Comparison of ENCODE assay signal across 29 cellular contexts in genomic region chr12:13478650-13479181, GRCh38.
DNase-seq lines count a peak whose midpoint lies in the region; ATAC-seq, FAIRE-seq and TF ChIP-seq lines count a peak whose summit lies in the region.
"Had no signal": no experiment of that assay in that cellular context is flagged by ENCODE, and none has a peak within 500 bp of the region (broad histone marks: within the 10 kb centered on the region; RNA-seq: fewer than 3 reads in every experiment).

No MANE protein-coding gene starts in this region.

- H3K9me1 ChIP-seq in K562 (ENCODE audit: control insufficient read depth, insufficient read depth, low read length): no peaks in the 10 kb centered on the region

- H3K36me3 ChIP-seq in K562 (ENCODE audit: control insufficient read depth, insufficient read depth, low read length): no peaks in the 10 kb centered on the region
- no peaks in the 10 kb centered on the region for H3K36me3 ChIP-seq in trophoblast cell (ENCODE audit: control insufficient read depth in 1 of 2, insufficient read depth in 2 of 2, low read length in 2 of 2)
- H3K36me3 ChIP-seq: BE2C, BLaER1 had no signal

- H4K12ac ChIP-seq in trophoblast cell (ENCODE audit: low read depth, low read length): no peak overlapping the region

- POLR2A ChIA-PET in HEK293T (lab: Yijun Ruan, JAX): no interaction called here
- POLR2A ChIA-PET in K562 (lab: Yijun Ruan, JAX): interaction anchor here (0.6 kb wide), 1 partner anchor 101 kb away, joined by 3 read pairs; no protein-coding TSS in a partner anchor

- H2AK5ac ChIP-seq in H9 (ENCODE audit: insufficient read length, low read length) (no peak overlapping the region), trophoblast cell (ENCODE audit: low read length) (no peak overlapping the region)

- intact Hi-C loops in K562 (cut with micrococcal nuclease): no loop called here

- H3K56ac ChIP-seq in H9 (ENCODE audit: insufficient read length, low read depth, low read length): peak overlapping the region; percentile 45

- no peak for ATAC-seq in K562
- no peak for ATAC-seq in HG02678 (IDR thresholded peaks at IDR 0.05; ENCODE audit: unreplicated experiment)
- ATAC-seq: GM12878 had no signal

- no peak for TF ChIP-seq RAD21 in K562 (CRISPR knock-in tag; conservative IDR thresholded peaks at IDR 0.05 in 1 of 2, IDR thresholded peaks at IDR 0.05 in 1 of 2)

- H3K14ac ChIP-seq in H9 (ENCODE audit: insufficient read depth, low read length) (no peak overlapping the region), trophoblast cell (ENCODE audit: low read length) (no peak overlapping the region)

- H4K20me1 ChIP-seq in H9 (ENCODE audit: control insufficient read depth, insufficient read depth, insufficient read length) (no peaks in the 10 kb centered on the region), K562 (replicated peaks; ENCODE audit: control insufficient read depth, insufficient read depth, low read length) (no peaks in the 10 kb centered on the region)
- H4K20me1 ChIP-seq: BLaER1 had no signal

- no peak overlapping the region for H4K5ac ChIP-seq in H9 (ENCODE audit: insufficient read length, low read depth, low read length)

- no peak overlapping the region for H3K4me3 Mint-ChIP-seq in H9
- H3K4me3 Mint-ChIP-seq: CD14-positive monocyte; CD4-positive, alpha-beta memory T cell; CD4-positive, CD25-positive, alpha-beta regulatory T cell; CD8-positive, alpha-beta memory T cell had no signal

- DNase-seq in H9: no peak
- DNase-seq in HEK293T (ENCODE audit: extremely low spot score): no peak
- DNase-seq in K562 (ENCODE audit: extremely low read depth in 1 of 4, low spot score in 3 of 4): no peak
- no peak for DNase-seq in trophoblast cell
- DNase-seq in occipital lobe (lab: John Stamatoyannopoulos, UW): no peak
- no peak for DNase-seq in activated gamma-delta T cell treated with Interleukin-2 at 50 U/mL for 16 hours
- no peak for DNase-seq in NCI-H526 treated with DMSO at 0.1 percent for 48 hours (lab: John Stamatoyannopoulos, UW)
- DNase-seq: 8988T; ACHN; BE2C; C1 segment of cervical spinal cord; CD4-positive, alpha-beta memory T cell; CD4-positive, CD25-positive, alpha-beta regulatory T cell; CD8-positive, alpha-beta memory T cell; COR-L47; DMS 273 treated with DMSO at 0.1 percent for 48 hours; DMS153; DMS53; DMS79; DND-41; EL; GDM1 had no signal

- no peaks in the 10 kb centered on the region for H3K23me2 ChIP-seq in H9 (ENCODE audit: insufficient read length, low read depth, low read length, poor library complexity, severe bottlenecking)

- H2AFZ ChIP-seq in H9 (ENCODE audit: low read length): no peak overlapping the region
- no peak overlapping the region for H2AFZ ChIP-seq in K562 (ENCODE audit: low read depth, low read length)
- H2AFZ ChIP-seq in trophoblast cell (ENCODE audit: insufficient read depth, low read length, poor library complexity): no peak overlapping the region

- no peak for TF ChIP-seq POLR2A in K562 (conservative IDR thresholded peaks at IDR 0.05)

- H3K23ac ChIP-seq in H9 (ENCODE audit: insufficient read length, low read depth, low read length): no peak overlapping the region
- H3K23ac ChIP-seq in trophoblast cell (ENCODE audit: low read length): peak overlapping the region; percentile 17

- H3K4me2 ChIP-seq in H9 (ENCODE audit: insufficient read depth, insufficient read length, low read length): no peak overlapping the region
- H3K4me2 ChIP-seq in K562 (ENCODE audit: insufficient read depth, low read length): no peak overlapping the region
- H3K4me2 ChIP-seq in trophoblast cell (ENCODE audit: low read length): no peak overlapping the region
- H3K4me2 ChIP-seq: BLaER1 had no signal

- no peaks in the 10 kb centered on the region for H3K79me1 ChIP-seq in H9 (ENCODE audit: insufficient read depth, low read depth, low read length, poor library complexity, severe bottlenecking)
- H3K79me1 ChIP-seq in trophoblast cell (ENCODE audit: low read length): no peaks in the 10 kb centered on the region

- CTCF ChIA-PET in HEK293T (lab: Yijun Ruan, JAX) (interaction anchor here (1.2 kb wide), 1 partner anchor 56 kb away, joined by 4 read pairs; no protein-coding TSS in a partner anchor), K562 (lab: Yijun Ruan, JAX; ENCODE audit: low intra/inter-chr PET ratio) (no interaction called here)

- no peaks in the 10 kb centered on the region for H3K4me1 Mint-ChIP-seq in H9
- H3K4me1 Mint-ChIP-seq: CD14-positive monocyte; CD4-positive, alpha-beta memory T cell; CD4-positive, CD25-positive, alpha-beta regulatory T cell; CD8-positive, alpha-beta memory T cell had no signal

- no peak overlapping the region for H3K4me3 ChIP-seq in K562
- no peak overlapping the region for H3K4me3 ChIP-seq in trophoblast cell (ENCODE audit: low read depth, low read length)
- H3K4me3 ChIP-seq: BLaER1, GM12878 had no signal

- in situ Hi-C loops in K562 (cut with MboI): no loop called here

- H4K91ac ChIP-seq in H9 (ENCODE audit: insufficient read length, low read depth, low read length) (no peak overlapping the region), trophoblast cell (ENCODE audit: low read depth, low read length) (no peak overlapping the region)

- H3K27ac Mint-ChIP-seq in H9: no peak overlapping the region
- H3K27ac Mint-ChIP-seq: CD14-positive monocyte; CD4-positive, alpha-beta memory T cell; CD4-positive, CD25-positive, alpha-beta regulatory T cell; CD8-positive, alpha-beta memory T cell had no signal

- H3K9ac ChIP-seq in H9 (ENCODE audit: extremely low read depth, insufficient read length, low read length): no peak overlapping the region
- H3K9ac ChIP-seq in K562 (ENCODE audit: insufficient read depth in 1 of 2, low read depth in 2 of 2, low read length in 2 of 2): no peak overlapping the region
- peak overlapping the region; percentile 19 for H3K9ac ChIP-seq in trophoblast cell (ENCODE audit: low read length)
- H3K9ac ChIP-seq: BLaER1 had no signal

- H3K9me3 Mint-ChIP-seq in H9: no peaks in the 10 kb centered on the region

- WGBS in H9 (ENCODE audit: extremely low coverage, insufficient read length, low lambda C conversion rate): no CpG with 5 or more reads among the region's 6 CpGs
- 0% methylated on average over 6 of the region's 6 CpGs for WGBS in K562 (ENCODE audit: insufficient coverage, low coverage, missing lambda C conversion rate)
- WGBS in trophoblast cell (ENCODE audit: extremely low coverage, insufficient coverage, insufficient read length): no CpG with 5 or more reads among the region's 6 CpGs

- H3K27ac ChIP-seq in H9 (ENCODE audit: insufficient read length, low read depth, low read length) (no peak overlapping the region), K562 (ENCODE audit: extremely low read depth, low read depth, low read length) (no peak overlapping the region), trophoblast cell (ENCODE audit: low read depth, low read length) (no peak overlapping the region)
- H3K27ac ChIP-seq: BLaER1 had no signal

- FAIRE-seq in K562 (lab: Jason Lieb, UNC): no peak
- FAIRE-seq: A204.1, GM12878, GM12892, GM18507 had no signal

- no peak overlapping the region for H3K4ac ChIP-seq in H9 (ENCODE audit: low read depth, low read length)
- H3K4ac ChIP-seq in trophoblast cell (ENCODE audit: low read depth, low read length): no peak overlapping the region

- H2BK15ac ChIP-seq in H9 (ENCODE audit: low read depth, low read length): no peak overlapping the region

- H2BK120ac ChIP-seq in H9 (ENCODE audit: low read depth, low read length, poor library complexity, severe bottlenecking) (no peak overlapping the region), trophoblast cell (ENCODE audit: insufficient read depth, low read length, poor library complexity) (no peak overlapping the region)

- no peak for TF ChIP-seq EP300 in K562 (IDR thresholded peaks at IDR 0.05; ENCODE audit: low read length)

- no peaks in the 10 kb centered on the region for H3K4me1 ChIP-seq in H9 (ENCODE audit: insufficient read depth, low read length)
- no peaks in the 10 kb centered on the region for H3K4me1 ChIP-seq in K562 (replicated peaks in 1 of 2; ENCODE audit: control insufficient read depth in 2 of 2, insufficient read depth in 2 of 2, low read length in 2 of 2)
- no peaks in the 10 kb centered on the region for H3K4me1 ChIP-seq in trophoblast cell (ENCODE audit: control insufficient read depth in 1 of 2, insufficient read depth in 2 of 2, low read length in 2 of 2)
- H3K4me1 ChIP-seq: BLaER1 had no signal

- H4K8ac ChIP-seq in H9 (replicated peaks; ENCODE audit: insufficient read length, low read depth, low read length) (no peak overlapping the region), trophoblast cell (ENCODE audit: low read depth, low read length) (no peak overlapping the region)

- H3K18ac ChIP-seq in H9 (ENCODE audit: insufficient read length, low read depth, low read length) (no peak overlapping the region), trophoblast cell (ENCODE audit: low read length) (no peak overlapping the region)

- no peak for TF ChIP-seq CTCF in H9 (conservative IDR thresholded peaks at IDR 0.05)
- no peak for TF ChIP-seq CTCF in K562 (IDR thresholded peaks at IDR 0.05 in 2 of 3, conservative IDR thresholded peaks at IDR 0.05 in 1 of 3; ENCODE audit: insufficient read depth in 2 of 3, low read depth in 1 of 3, low read length in 3 of 3)

- no peak overlapping the region for H2BK20ac ChIP-seq in H9 (ENCODE audit: low read depth, low read length, poor library complexity, severe bottlenecking)

- H2BK12ac ChIP-seq in H9 (ENCODE audit: insufficient read length, low read depth, low read length) (no peak overlapping the region), trophoblast cell (ENCODE audit: low read length) (no peak overlapping the region)

- H3T11ph ChIP-seq in H9 (ENCODE audit: low read length): no peak overlapping the region

- no peaks in the 10 kb centered on the region for H3K9me3 ChIP-seq in H9 (ENCODE audit: control insufficient read depth, low read depth, low read length)
- no peaks in the 10 kb centered on the region for H3K9me3 ChIP-seq in K562 (replicated peaks; ENCODE audit: control insufficient read depth, insufficient read depth, low read depth, low read length)
- no peaks in the 10 kb centered on the region for H3K9me3 ChIP-seq in trophoblast cell (ENCODE audit: insufficient read depth, low read depth, low read length)
- H3K9me3 ChIP-seq: BE2C, BLaER1 had no signal

- H2BK5ac ChIP-seq in H9 (ENCODE audit: insufficient read length, low read length) (no peak overlapping the region), trophoblast cell (ENCODE audit: low read depth, low read length, poor library complexity) (no peak overlapping the region)

- H3K79me2 ChIP-seq in H9 (ENCODE audit: insufficient read depth, low read length) (no peaks in the 10 kb centered on the region), K562 (ENCODE audit: control insufficient read depth, insufficient read depth, low read length) (no peaks in the 10 kb centered on the region), trophoblast cell (ENCODE audit: control insufficient read depth, insufficient read depth, low read length, poor library complexity) (no peaks in the 10 kb centered on the region)

- no peaks in the 10 kb centered on the region for H3K36me3 Mint-ChIP-seq in H9 (ENCODE audit: insufficient read depth in 1 of 3, low read depth in 3 of 3)
- H3K36me3 Mint-ChIP-seq: CD14-positive monocyte; CD4-positive, alpha-beta memory T cell; CD4-positive, CD25-positive, alpha-beta regulatory T cell; CD8-positive, alpha-beta memory T cell had no signal

- H3K27me3 ChIP-seq in H9 (ENCODE audit: insufficient read depth, low read length): no peaks in the 10 kb centered on the region
- H3K27me3 ChIP-seq in K562 (ENCODE audit: control insufficient read depth in 2 of 2, insufficient read depth in 2 of 2, low read length in 2 of 2): no peaks in the 10 kb centered on the region
- H3K27me3 ChIP-seq in trophoblast cell (ENCODE audit: insufficient read depth, low read length): no peaks in the 10 kb centered on the region
- H3K27me3 ChIP-seq: BLaER1 had no signal

- H3K27me3 Mint-ChIP-seq in H9 (ENCODE audit: low read depth): no peaks in the 10 kb centered on the region; the same call in 1 of the 2 replicates

- no TSS peak for BruUV-seq in K562 (replicated peaks; lab: Mats Ljungman, UMichigan)
